18 cellular contexts compared by ENCODE assay signal in the genomic region with DNA sequence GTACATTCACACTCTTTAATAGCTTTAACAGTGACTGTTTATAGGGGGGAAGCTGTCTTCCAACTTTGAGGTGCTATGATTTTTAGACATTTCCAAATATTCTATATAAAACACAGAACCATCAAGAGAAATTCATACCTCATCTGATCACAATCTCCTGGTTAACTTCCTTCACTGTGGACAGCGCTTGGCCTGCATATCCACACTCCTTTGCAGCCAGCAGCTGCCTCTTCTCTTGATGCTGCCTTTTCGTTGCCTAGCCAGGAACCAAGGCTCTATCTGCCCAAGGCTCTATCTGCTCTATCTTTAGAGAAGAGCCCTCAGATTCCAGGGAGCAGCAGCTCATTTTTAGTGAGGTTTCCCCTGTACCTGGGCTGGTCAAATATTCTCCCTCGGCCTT.
DNase-seq lines count a peak whose midpoint lies in the region; ATAC-seq and TF ChIP-seq lines count a peak whose summit lies in the region.
"Had no signal": no experiment of that assay in that cellular context is flagged by ENCODE, and none has a peak within 500 bp of the region (broad histone marks: within the 10 kb centered on the region; RNA-seq: fewer than 3 reads in every experiment).

No MANE protein-coding gene starts in this region.

- no peaks in the 10 kb centered on the region for H3K9me2 ChIP-seq in Karpas-422 (replicated peaks; ENCODE audit: insufficient read depth, low read length)

- peak; percentile 65 for ATAC-seq in SK-N-SH treated with all-trans-retinoic acid at 6 μM for 48 hours
- ATAC-seq: Panc1 had no signal

- H3K79me2 ChIP-seq in Karpas-422 (ENCODE audit: low read length) (no peaks in the 10 kb centered on the region), smooth muscle cell (ENCODE audit: low read depth) (no peaks in the 10 kb centered on the region)

- H3K27me3 ChIP-seq in Karpas-422 (ENCODE audit: low read length) = no peaks in the 10 kb centered on the region
- no peaks in the 10 kb centered on the region for H3K27me3 ChIP-seq in smooth muscle cell (ENCODE audit: low read depth)

- H3K4me1 ChIP-seq in Karpas-422 (ENCODE audit: low read length) = peaks cover 100% of the 10 kb centered on the region
- peaks cover 13% of the 10 kb centered on the region for H3K4me1 ChIP-seq in smooth muscle cell (ENCODE audit: low read depth)

- H3K9ac ChIP-seq in Karpas-422 (ENCODE audit: low read length) = peak overlapping the region; percentile 69
- no peak overlapping the region for H3K9ac ChIP-seq in smooth muscle cell (ENCODE audit: low read depth)
- H3K9ac ChIP-seq: KMS-11 had no signal

- H3K9me3 ChIP-seq in Karpas-422 (ENCODE audit: low read length) (no peaks in the 10 kb centered on the region), smooth muscle cell (replicated peaks; ENCODE audit: low read depth) (no peaks in the 10 kb centered on the region)

- H2AFZ ChIP-seq in Karpas-422 (ENCODE audit: low read length) (no peak overlapping the region), smooth muscle cell (ENCODE audit: low read depth) (no peak overlapping the region)

- H3K4me3 ChIP-seq in Karpas-422 (ENCODE audit: low read length) = no peak overlapping the region
- no peak overlapping the region for H3K4me3 ChIP-seq in smooth muscle cell

- no peaks in the 10 kb centered on the region for H4K20me1 ChIP-seq in Karpas-422 (ENCODE audit: insufficient read depth, low read depth, low read length)
- H4K20me1 ChIP-seq in smooth muscle cell (ENCODE audit: low read depth) = no peaks in the 10 kb centered on the region

- peak overlapping the region; percentile 99 for H3K27ac ChIP-seq in Karpas-422 (ENCODE audit: low read length)
- H3K27ac ChIP-seq in smooth muscle cell (ENCODE audit: low read depth) = peak overlapping the region; percentile 67
- H3K27ac ChIP-seq: KMS-11 had no signal

- H3K36me3 ChIP-seq in Karpas-422 (ENCODE audit: insufficient read depth, low read length) (no peaks in the 10 kb centered on the region), smooth muscle cell (ENCODE audit: low read depth) (no peaks in the 10 kb centered on the region)

- DNase-seq in EH (ENCODE audit: low read depth) (peak; percentile 26), Karpas-422 (no peak), smooth muscle cell (lab: John Stamatoyannopoulos, UW; ENCODE audit: unreplicated experiment) (no peak), NCI-H2171 treated with DMSO at 0.1 percent for 48 hours (lab: John Stamatoyannopoulos, UW) (no peak), NCI-H526 (lab: John Stamatoyannopoulos, UW) (no peak), NCI-H226 (no peak)
- DNase-seq: CD4-positive, alpha-beta memory T cell; DMS79 treated with DMSO at 0.1 percent for 48 hours; GDM1; MM.1S; NCI-H1930; NCI-H446 treated with DMSO at 0.1 percent for 48 hours; NCI-H82; Right ventricle myocardium superior; T-helper 2 cell had no signal

- no peak for TF ChIP-seq CTCF in smooth muscle cell (IDR thresholded peaks at IDR 0.05; ENCODE audit: borderline replicate concordance, insufficient read depth, poor library complexity, severe bottlenecking)

- 87% methylated on average over 3 of the region's 3 CpGs for WGBS in smooth muscle cell (ENCODE audit: low lambda C conversion rate)

- H3F3A ChIP-seq in smooth muscle cell (ENCODE audit: low read depth) = peaks cover 12% of the 10 kb centered on the region

- H3K4me2 ChIP-seq in Karpas-422 (ENCODE audit: low read depth, low read length, poor library complexity, severe bottlenecking) = peak overlapping the region; percentile 50
- peak overlapping the region; percentile 45 for H3K4me2 ChIP-seq in smooth muscle cell
- H3K4me2 ChIP-seq: KMS-11 had no signal

TF ChIP-seq in SK-N-SH treated with all-trans-retinoic acid at 6 μM for 48 hours, 23 proteins besides CTCF, POLR2A, EP300 and RAD21:
- TF ChIP-seq CSDC2 (CRISPR knock-in tag; IDR thresholded peaks at IDR 0.05) (no peak), CSRNP3 (CRISPR knock-in tag; IDR thresholded peaks at IDR 0.05) (no peak), RARB (CRISPR knock-in tag; IDR thresholded peaks at IDR 0.05) (no peak), ISL1 (CRISPR knock-in tag; IDR thresholded peaks at IDR 0.05) (no peak), OSR1 (CRISPR knock-in tag; IDR thresholded peaks at IDR 0.05) (no peak), BACH2 (CRISPR knock-in tag; IDR thresholded peaks at IDR 0.05; ENCODE audit: borderline replicate concordance) (no peak), GLIS3 (CRISPR knock-in tag; IDR thresholded peaks at IDR 0.05) (no peak)
